In genomic region chr9:16277471-16277870, GRCh38 we compare ENCODE assay signal across 21 cellular contexts.
"Had no signal": no experiment of that assay in that cellular context is flagged by ENCODE, and none has a peak within 500 bp of the region (broad histone marks: within the 10 kb centered on the region; RNA-seq: fewer than 3 reads in every experiment).

No MANE protein-coding gene starts in this region.

- H3K4me1 Mint-ChIP-seq: naive thymus-derived CD4-positive, alpha-beta T cell; stimulated activated naive B cell treated with anti-CD40 and anti-IgM and Interleukin-4, amounts not matched to agents 10 μg/mL and 1 μg/mL and 100 μg/mL, for 72 hours; stimulated activated naive CD8-positive, alpha-beta T cell treated with anti-CD3 and anti-CD28 coated beads, Interleukin-15, amount 100 ng/mL, for 72 hours had no signal

- FAIRE-seq: endometrium, frontal cortex, islet of Langerhans, urothelium cell line had no signal

- H3K4me3 Mint-ChIP-seq: naive thymus-derived CD4-positive, alpha-beta T cell; stimulated activated naive B cell treated with anti-CD40 and anti-IgM and Interleukin-4, amounts not matched to agents 10 μg/mL and 1 μg/mL and 100 μg/mL, for 72 hours; stimulated activated naive CD8-positive, alpha-beta T cell treated with anti-CD3 and anti-CD28 coated beads, Interleukin-15, amount 100 ng/mL, for 72 hours had no signal

- H3K4me3 ChIP-seq: coronary artery, heart left ventricle, skin epidermis, thoracic aorta had no signal

- H3K27me3 ChIP-seq: heart left ventricle had no signal

- ATAC-seq: esophagus mucosa; heart left ventricle; left lobe of liver; naive thymus-derived CD4-positive, alpha-beta T cell; sciatic nerve; stimulated activated naive B cell treated with anti-CD40 and anti-IgM and Interleukin-4, amounts not matched to agents 10 μg/mL and 1 μg/mL and 100 μg/mL, for 72 hours; stimulated activated naive CD8-positive, alpha-beta T cell treated with anti-CD3 and anti-CD28 coated beads, Interleukin-15, amount 100 ng/mL, for 72 hours had no signal

- H3K9me3 ChIP-seq: heart left ventricle, thoracic aorta had no signal

- H3K4me1 ChIP-seq: heart left ventricle had no signal

- H3K36me3 Mint-ChIP-seq: naive thymus-derived CD4-positive, alpha-beta T cell; stimulated activated naive B cell treated with anti-CD40 and anti-IgM and Interleukin-4, amounts not matched to agents 10 μg/mL and 1 μg/mL and 100 μg/mL, for 72 hours; type B pancreatic cell had no signal

- H3K27ac ChIP-seq: coronary artery, heart left ventricle, skin epidermis, thoracic aorta had no signal

- H3K36me3 ChIP-seq: heart left ventricle, thoracic aorta had no signal

- H3K9me3 Mint-ChIP-seq: stimulated activated naive CD8-positive, alpha-beta T cell treated with anti-CD3 and anti-CD28 coated beads, Interleukin-15, amount 100 ng/mL, for 72 hours had no signal

- DNase-seq: effector CD8-positive, alpha-beta T cell; heart left ventricle; hypothalamus; mammary epithelial cell; naive thymus-derived CD4-positive, alpha-beta T cell; stimulated activated CD4-positive, alpha-beta T cell treated with anti-CD3 and anti-CD28 coated beads, Interleukin-2, amount 100 ng/mL, for 24 hours; stimulated activated CD4-positive, alpha-beta T cell treated with anti-CD3 and anti-CD28 coated beads, Interleukin-4, amount 100 ng/mL, for 4 hours; stimulated activated naive B cell treated with anti-CD40 and anti-IgM and Interleukin-4, amounts not matched to agents 10 μg/mL and 1 μg/mL and 100 μg/mL, for 72 hours; stimulated activated naive CD8-positive, alpha-beta T cell treated with anti-CD3 and anti-CD28 coated beads, Interleukin-15, amount 100 ng/mL, for 72 hours; substantia nigra had no signal

- H3K27me3 Mint-ChIP-seq: naive thymus-derived CD4-positive, alpha-beta T cell; stimulated activated naive B cell treated with anti-CD40 and anti-IgM and Interleukin-4, amounts not matched to agents 10 μg/mL and 1 μg/mL and 100 μg/mL, for 72 hours; stimulated activated naive CD8-positive, alpha-beta T cell treated with anti-CD3 and anti-CD28 coated beads, Interleukin-15, amount 100 ng/mL, for 72 hours had no signal

- H3K27ac Mint-ChIP-seq: naive thymus-derived CD4-positive, alpha-beta T cell; stimulated activated naive B cell treated with anti-CD40 and anti-IgM and Interleukin-4, amounts not matched to agents 10 μg/mL and 1 μg/mL and 100 μg/mL, for 72 hours had no signal
